In the genomic region with DNA sequence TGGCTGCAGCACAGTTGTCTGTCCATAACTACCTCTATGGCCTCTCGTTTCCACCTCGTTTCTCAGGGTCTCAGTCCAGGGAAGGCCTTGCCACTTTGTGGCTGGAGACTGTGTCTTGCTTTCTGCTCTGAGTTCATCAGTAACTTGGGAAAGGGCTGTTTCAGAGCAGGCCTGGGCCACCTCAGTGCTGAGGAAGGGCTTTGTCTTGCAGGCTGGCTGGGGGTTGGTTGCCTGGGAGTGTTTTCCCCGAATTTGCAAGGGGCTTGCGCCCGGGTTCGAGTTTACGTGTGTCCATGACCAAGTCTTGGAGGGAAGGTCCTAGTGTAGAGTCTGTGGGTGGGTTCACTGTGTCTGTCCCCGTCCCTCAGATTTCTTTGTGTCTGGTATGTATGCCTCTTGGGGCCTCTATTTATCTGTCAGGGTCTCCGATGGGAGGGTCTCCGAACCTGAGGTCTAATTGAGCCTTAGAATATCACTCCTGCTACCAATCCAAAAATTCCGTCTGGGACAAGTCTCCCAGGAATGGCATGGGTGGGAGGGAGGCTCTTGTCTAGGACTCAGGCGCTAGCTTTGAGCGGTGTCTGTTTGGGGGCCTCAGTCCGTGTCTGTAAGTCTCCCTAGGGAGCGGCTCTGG, we compare ENCODE assay signal across 6 cellular contexts. TPM values are rescaled to one million over a fixed set of nuclear protein-coding genes. Genes with fewer than 3 reads are reported as not detected.
A peak's percentile ranks its signal among the peaks of the same experiment; 100 is the strongest.
DNase-seq lines count a peak whose midpoint lies in the region; ATAC-seq and TF ChIP-seq lines count a peak whose summit lies in the region.

No MANE protein-coding gene starts in this region.

- TF ChIP-seq CTCF in right atrium auricular region (IDR thresholded peaks at IDR 0.05): no peak

- H3K9me3 ChIP-seq in right atrium auricular region: no peaks in the 10 kb centered on the region
- H3K9me3 ChIP-seq in aorta (ENCODE audit: control insufficient read depth, low read length): no peaks in the 10 kb centered on the region

- H3K4me1 ChIP-seq in right atrium auricular region: peaks cover 3 to 25% of the 10 kb centered on the region in 2 donors
- no peaks in the 10 kb centered on the region for H3K4me1 ChIP-seq in aorta (ENCODE audit: control insufficient read depth in 1 of 2, insufficient read depth in 2 of 2, low read length in 2 of 2)

- H3K27me3 ChIP-seq in right atrium auricular region: no peaks in the 10 kb centered on the region
- H3K27me3 ChIP-seq in layer of hippocampus (ENCODE audit: control insufficient read depth, insufficient read depth, low read length): peaks cover 3% of the 10 kb centered on the region
- H3K27me3 ChIP-seq in aorta (ENCODE audit: control insufficient read depth in 1 of 2, insufficient read depth in 2 of 2, low read length in 1 of 2): no peaks in the 10 kb centered on the region

- no peak for DNase-seq in right atrium auricular region (ENCODE audit: low spot score)
- DNase-seq in Right ventricle myocardium superior: no peak
- DNase-seq in aorta: peak in 1 of 2 donors; percentile 45
- DNase-seq in NCI-H446 (lab: John Stamatoyannopoulos, UW): no peak

- peak overlapping the region; percentile 78 to 83 for H3K4me3 ChIP-seq in right atrium auricular region
- peak overlapping the region; percentile 79 to 92 for H3K4me3 ChIP-seq in aorta (ENCODE audit: low read length in 2 of 2)

- ATAC-seq in Right ventricle myocardium superior (ENCODE audit: poor library complexity) (no peak), aorta (ENCODE audit: low FRiP score) (no peak), HG02884 (IDR thresholded peaks at IDR 0.05; ENCODE audit: unreplicated experiment) (no peak)

- 3 to 5% methylated on average over 15 of the region's 15 CpGs for WGBS in aorta, 2 donors

- intact Hi-C loops in Right ventricle myocardium superior (cut with DNase I) (no loop called here), aorta (cut with DNase I) (no loop called here)

- H3K27ac ChIP-seq in right atrium auricular region: peak overlapping the region; percentile 94 to 99
- peak overlapping the region; percentile 35 for H3K27ac ChIP-seq in layer of hippocampus (ENCODE audit: low read depth, low read length)
- peak overlapping the region; percentile 77 to 78 for H3K27ac ChIP-seq in aorta (ENCODE audit: low read depth in 1 of 2, low read length in 2 of 2)

- H3K36me3 ChIP-seq in right atrium auricular region: peaks cover 39% of the 10 kb centered on the region
- peaks cover 0 to 7% of the 10 kb centered on the region in 2 donors for H3K36me3 ChIP-seq in aorta (ENCODE audit: control insufficient read depth in 1 of 2, insufficient read depth in 2 of 2, low read length in 1 of 2)

RNA-seq across cellular contexts. Expression of a gene that starts 0.6 kb away (rescaled TPM):
- total RNA-seq in right atrium auricular region (10 to 100 TPM; 23.4 to 84.7 TPM), Right ventricle myocardium superior (13.2 TPM), aorta (100 to 1,000 TPM; 166 to 240 TPM)
- polyA plus RNA-seq in aorta: 100 to 1,000 TPM; 124 to 232 TPM

RNA-seq across cellular contexts. Expression of a gene that starts 11.6 kb away (rescaled TPM):
- not detected for total RNA-seq in right atrium auricular region
- total RNA-seq in Right ventricle myocardium superior: not detected
- total RNA-seq in aorta: under 1 TPM; 0.24 to 0.65 TPM
- polyA plus RNA-seq in aorta: 1 to 10 TPM in 1 of 2 donors, not detected in 1; 2.3 TPM

RNA-seq across cellular contexts. Expression of a gene that starts 12.1 kb away (rescaled TPM):
- total RNA-seq in right atrium auricular region (1 to 10 TPM; 7.4 to 9.0 TPM), Right ventricle myocardium superior (5.8 TPM), aorta (1 to 10 TPM; 7.9 to 9.7 TPM)
- 10 to 100 TPM in 1 of 2 donors, 1 to 10 TPM in 1; 2.1 to 14.1 TPM for polyA plus RNA-seq in aorta

RNA-seq across cellular contexts. Expression of a gene that starts 28.8 kb away (rescaled TPM):
- total RNA-seq in right atrium auricular region: 1 to 10 TPM; 3.4 to 4.6 TPM
- 1.9 TPM for total RNA-seq in Right ventricle myocardium superior
- total RNA-seq in aorta: 1 to 10 TPM in 1 of 2 donors, under 1 TPM in 1; 0.68 to 1.9 TPM
- 1 to 10 TPM in 1 of 2 donors, under 1 TPM in 1; 0.50 to 1.0 TPM for polyA plus RNA-seq in aorta

RNA-seq across cellular contexts. Expression of a gene that starts 36.8 kb away (rescaled TPM):
- total RNA-seq in right atrium auricular region (10 to 100 TPM; 33.3 TPM), Right ventricle myocardium superior (20.1 TPM), aorta (10 to 100 TPM; 50.6 to 62.4 TPM)
- 10 to 100 TPM; 15.3 to 71.7 TPM for polyA plus RNA-seq in aorta

Comparison
In these comparisons a context has a peak if more than half of its experiments do, and no peak if none do; other contexts are left out.
1. H3K27ac ChIP-seq: peak in every context shown above with its lines; median percentile 96 in right atrium auricular region; 78 in aorta; 35 in layer of hippocampus.